Comparison of ENCODE assay signal across 8 cellular contexts in genomic region chr1:163321311-163322305, GRCh38. TPM values are rescaled to one million over a fixed set of nuclear protein-coding genes. Genes with fewer than 3 reads are reported as not detected.
DNase-seq lines count a peak whose midpoint lies in the region; TF ChIP-seq lines count a peak whose summit lies in the region.

TSS of gene NUF2 (plus strand) at chr1:163321954. CDS start at chr1:163326052, 4,098 bp downstream.

- peaks cover 4% of the 10 kb centered on the region for H3K79me1 ChIP-seq in H9 (ENCODE audit: insufficient read depth, low read depth, low read length, poor library complexity, severe bottlenecking)

- DNase-seq in ELR (ENCODE audit: low read depth) (peak; percentile 99), H9 (peak; percentile 98), MG63 (peak; percentile 99), SHP77 treated with DMSO at 0.1 percent for 48 hours (lab: John Stamatoyannopoulos, UW) (peak; percentile 97), fibroblast of the aortic adventitia (ENCODE audit: low read depth) (peak; percentile 99)
- peak; percentile 99 for DNase-seq in activated effector memory CD4-positive, alpha-beta T cell treated with anti-CD3 and anti-CD28 coated beads, Interleukin-2, amount 50 U/mL, for 16 hours

- peak within 1 kb of the TSS; percentile 71 for H3K27ac ChIP-seq in H9 (ENCODE audit: insufficient read length, low read depth, low read length)

- no peak within 1 kb of the TSS for H3T11ph ChIP-seq in H9 (ENCODE audit: low read length)

- H4K5ac ChIP-seq in H9 (ENCODE audit: insufficient read length, low read depth, low read length) = peak within 1 kb of the TSS; percentile 63

- no peak within 1 kb of the TSS for H2BK15ac ChIP-seq in H9 (ENCODE audit: low read depth, low read length)

- TF ChIP-seq CTCF in H9 (conservative IDR thresholded peaks at IDR 0.05) (no peak), fibroblast of the aortic adventitia (IDR thresholded peaks at IDR 0.05; ENCODE audit: insufficient read depth, low read length) (no peak), nephron (IDR thresholded peaks at IDR 0.05; ENCODE audit: unreplicated experiment in 3 of 3) (no peak)

- H3K27ac Mint-ChIP-seq in H9 = peak within 1 kb of the TSS; percentile 91 to 99 (median 99)
- H3K27ac Mint-ChIP-seq in nephron = peak within 1 kb of the TSS; percentile 85 to 97 (median 92)
- H3K27ac Mint-ChIP-seq in stimulated activated naive CD8-positive, alpha-beta T cell treated with anti-CD3 and anti-CD28 coated beads, Interleukin-15, Interleukin-2, amounts not matched to agents 100 ng/mL and 50 ng/mL, for 24 hours = peak within 1 kb of the TSS; percentile 97

- H2AK5ac ChIP-seq in H9 (ENCODE audit: insufficient read length, low read length) = no peak within 1 kb of the TSS

- peak within 1 kb of the TSS; percentile 23 for H2BK5ac ChIP-seq in H9 (ENCODE audit: insufficient read length, low read length)

- no peak within 1 kb of the TSS for H2BK12ac ChIP-seq in H9 (ENCODE audit: insufficient read length, low read depth, low read length)

- 0 out of 2 replicates have a peak, but pooled peaks cover 3% of the 10 kb centered on the region for H3K79me2 ChIP-seq in H9 (ENCODE audit: insufficient read depth, low read length)

- peak within 1 kb of the TSS; percentile 90 for H3K4me2 ChIP-seq in H9 (ENCODE audit: insufficient read depth, insufficient read length, low read length)

- no peaks in the 10 kb centered on the region for H4K20me1 ChIP-seq in H9 (ENCODE audit: control insufficient read depth, insufficient read depth, insufficient read length)

- H4K91ac ChIP-seq in H9 (ENCODE audit: insufficient read length, low read depth, low read length) = no peak within 1 kb of the TSS

- peak within 1 kb of the TSS; percentile 95 for H3K9ac ChIP-seq in H9 (ENCODE audit: extremely low read depth, insufficient read length, low read length)

- H2BK20ac ChIP-seq in H9 (ENCODE audit: low read depth, low read length, poor library complexity, severe bottlenecking) = no peak within 1 kb of the TSS

- H4K8ac ChIP-seq in H9 (replicated peaks; ENCODE audit: insufficient read length, low read depth, low read length) = no peak within 1 kb of the TSS

- H3K27me3 Mint-ChIP-seq in H9 (ENCODE audit: low read depth) (no peaks in the 10 kb centered on the region), nephron (ENCODE audit: low read depth) (no peaks in the 10 kb centered on the region)
- H3K27me3 Mint-ChIP-seq in stimulated activated naive CD8-positive, alpha-beta T cell treated with anti-CD3 and anti-CD28 coated beads, Interleukin-15, Interleukin-2, amounts not matched to agents 100 ng/mL and 50 ng/mL, for 24 hours = no peaks in the 10 kb centered on the region

- H3K4me1 ChIP-seq in H9 (ENCODE audit: insufficient read depth, low read length) = no peaks in the 10 kb centered on the region

- H3K27me3 ChIP-seq in H9 (ENCODE audit: insufficient read depth, low read length) (no peaks in the 10 kb centered on the region), MG63 (no peaks in the 10 kb centered on the region)

- H3K4me1 Mint-ChIP-seq in H9 (peaks cover 7 to 8% of the 10 kb centered on the region in 2 experiments), nephron (peaks cover 19% of the 10 kb centered on the region)
- H3K4me1 Mint-ChIP-seq in stimulated activated naive CD8-positive, alpha-beta T cell treated with anti-CD3 and anti-CD28 coated beads, Interleukin-15, Interleukin-2, amounts not matched to agents 100 ng/mL and 50 ng/mL, for 24 hours (ENCODE audit: low read depth) = peaks cover 37% of the 10 kb centered on the region

- H3K36me3 Mint-ChIP-seq in H9 (ENCODE audit: insufficient read depth in 1 of 3, low read depth in 3 of 3) (peaks cover 0 to 4% (median 3%) of the 10 kb centered on the region in 3 experiments; a peak in 2 of 7 replicates), nephron (ENCODE audit: low read depth) (no peaks in the 10 kb centered on the region)
- H3K36me3 Mint-ChIP-seq in stimulated activated naive CD8-positive, alpha-beta T cell treated with anti-CD3 and anti-CD28 coated beads, Interleukin-15, Interleukin-2, amounts not matched to agents 100 ng/mL and 50 ng/mL, for 24 hours (ENCODE audit: low read depth) = peaks cover 11% of the 10 kb centered on the region

- H3K36me3 ChIP-seq in MG63 = peaks cover 35% of the 10 kb centered on the region

- H3K18ac ChIP-seq in H9 (ENCODE audit: insufficient read length, low read depth, low read length) = peak within 1 kb of the TSS; percentile 21

- WGBS in H9 (ENCODE audit: extremely low coverage, insufficient read length, low lambda C conversion rate) = no CpG with 5 or more reads among the region's 58 CpGs

- H3K4me3 Mint-ChIP-seq in H9 (peak within 1 kb of the TSS; percentile 83 to 97), nephron (peak within 1 kb of the TSS; percentile 92 to 93 (median 93))
- peak within 1 kb of the TSS; percentile 97 for H3K4me3 Mint-ChIP-seq in stimulated activated naive CD8-positive, alpha-beta T cell treated with anti-CD3 and anti-CD28 coated beads, Interleukin-15, Interleukin-2, amounts not matched to agents 100 ng/mL and 50 ng/mL, for 24 hours

- no peak within 1 kb of the TSS for H3K56ac ChIP-seq in H9 (ENCODE audit: insufficient read length, low read depth, low read length)

- no peak within 1 kb of the TSS for H3K4ac ChIP-seq in H9 (ENCODE audit: low read depth, low read length)

- H2BK120ac ChIP-seq in H9 (ENCODE audit: low read depth, low read length, poor library complexity, severe bottlenecking) = no peak within 1 kb of the TSS

- peak within 1 kb of the TSS; percentile 73 for H3K4me3 ChIP-seq in MG63
- peak within 1 kb of the TSS; percentile 92 for H3K4me3 ChIP-seq in fibroblast of the aortic adventitia (ENCODE audit: low read depth, low read length)

- H3K23me2 ChIP-seq in H9 (ENCODE audit: insufficient read length, low read depth, low read length, poor library complexity, severe bottlenecking) = peaks cover 2% of the 10 kb centered on the region

- no peak within 1 kb of the TSS for H3K23ac ChIP-seq in H9 (ENCODE audit: insufficient read length, low read depth, low read length)

- H3K9me3 ChIP-seq in H9 (ENCODE audit: control insufficient read depth, low read depth, low read length) (no peaks in the 10 kb centered on the region), MG63 (no peaks in the 10 kb centered on the region)

- H3K9me3 Mint-ChIP-seq in H9 (no peaks in the 10 kb centered on the region; a peak in 1 of 5 replicates), nephron (no peaks in the 10 kb centered on the region)
- H3K9me3 Mint-ChIP-seq in stimulated activated naive CD8-positive, alpha-beta T cell treated with anti-CD3 and anti-CD28 coated beads, Interleukin-15, Interleukin-2, amounts not matched to agents 100 ng/mL and 50 ng/mL, for 24 hours = no peaks in the 10 kb centered on the region

- H2AFZ ChIP-seq in H9 (ENCODE audit: low read length) = peak within 1 kb of the TSS; percentile 26

- H3K14ac ChIP-seq in H9 (ENCODE audit: insufficient read depth, low read length) = peak within 1 kb of the TSS; percentile 18; the same call in 1 of the 2 replicates

RNA-seq across cellular contexts. Expression of gene NUF2, which starts in this region (rescaled TPM):
- total RNA-seq in H9 (2021) (25.2 and 30.7 TPM in 2 replicates), fibroblast of the aortic adventitia (ENCODE audit: low replicate concordance) (1.2 and 25.8 TPM in 2 replicates)
- 26.9 and 35.5 TPM in 2 replicates for total RNA-seq in MG63 (2014; rRNA removed; shearing (Covaris generic); ENCODE audit: low replicate concordance)

Comparison
In these comparisons a context has a peak if more than half of its experiments do, and no peak if none do; other contexts are left out.
1. Peak in every context shown above with its lines: DNase-seq, H3K4me3 ChIP-seq and H3K27ac ChIP-seq.